In genomic region chr2:145692971-145693478, GRCh38 we compare ENCODE assay signal across 1 cellular context.
A peak's percentile ranks its signal among the peaks of the same experiment; 100 is the strongest.
TF ChIP-seq lines count a peak whose summit lies in the region.

No MANE protein-coding gene starts in this region.

TF ChIP-seq in K562, 482 proteins besides CTCF, POLR2A, EP300 and RAD21 (continued from another document and continues in another):
- TF ChIP-seq MITF (IDR thresholded peaks at IDR 0.05) (peak; percentile 69; the same call in 1 of the 2 replicates), HINFP (tag; conservative IDR thresholded peaks at IDR 0.05; ENCODE audit: low read depth) (no peak), LEF1 (IDR thresholded peaks at IDR 0.05) (peak; percentile 97), ESRRA (IDR thresholded peaks at IDR 0.05; ENCODE audit: borderline replicate concordance, low read depth) (peak; percentile 75; the same call in 1 of the 2 replicates), ZNF436 (CRISPR knock-in tag; IDR thresholded peaks at IDR 0.05) (no peak), ZNF431 (CRISPR knock-in tag; IDR thresholded peaks at IDR 0.05) (no peak), MLX (CRISPR knock-in tag; conservative IDR thresholded peaks at IDR 0.05) (no peak), SP1 (CRISPR knock-in tag; IDR thresholded peaks at IDR 0.05) (no peak), PREB (CRISPR knock-in tag; IDR thresholded peaks at IDR 0.05) (no peak), NFIC (IDR thresholded peaks at IDR 0.05) (peak; percentile 91), ZNF133 (CRISPR knock-in tag; IDR thresholded peaks at IDR 0.05) (no peak), ZHX1 (conservative IDR thresholded peaks at IDR 0.05; ENCODE audit: low read length) (no peak), CHD4 (IDR thresholded peaks at IDR 0.05; ENCODE audit: insufficient read depth, insufficient replicate concordance, low read depth, low read length, poor library complexity, severe bottlenecking) (no peak), ZNF398 (CRISPR knock-in tag; IDR thresholded peaks at IDR 0.05) (no peak), RAD51 (IDR thresholded peaks at IDR 0.05; ENCODE audit: borderline replicate concordance, low read depth) (peak; percentile 28; the same call in 1 of the 2 replicates), ZNF655 (CRISPR knock-in tag; IDR thresholded peaks at IDR 0.05) (no peak), NR1H2 (CRISPR knock-in tag; IDR thresholded peaks at IDR 0.05) (no peak), ZNF121 (CRISPR knock-in tag; conservative IDR thresholded peaks at IDR 0.05) (no peak), PPARD (CRISPR knock-in tag; IDR thresholded peaks at IDR 0.05) (no peak), CBFA2T2 (conservative IDR thresholded peaks at IDR 0.05) (peak; percentile 98), ZNF24 (IDR thresholded peaks at IDR 0.05) (peak; percentile 69), POLR2B (IDR thresholded peaks at IDR 0.05; ENCODE audit: low read depth, partially characterized antibody) (no peak), RREB1 (CRISPR knock-in tag; IDR thresholded peaks at IDR 0.05) (no peak), ZMIZ1 (IDR thresholded peaks at IDR 0.05; ENCODE audit: low read depth in 2 of 2, low read length in 2 of 2) (peak in 1 of 2 experiments; percentile 91; a peak in 2 of 4 replicates), POLR3G (IDR thresholded peaks at IDR 0.05; ENCODE audit: extremely low read depth, insufficient read length, insufficient replicate concordance) (no peak), SMARCC2 (IDR thresholded peaks at IDR 0.05; ENCODE audit: low read depth) (peak; percentile 97), OTX1 (CRISPR knock-in tag; IDR thresholded peaks at IDR 0.05) (no peak), E4F1 (CRISPR knock-in tag; IDR thresholded peaks at IDR 0.05; ENCODE audit: borderline replicate concordance) (no peak), PRMT5 (CRISPR knock-in tag; IDR thresholded peaks at IDR 0.05) (no peak), DPF2 (IDR thresholded peaks at IDR 0.05) (peak; percentile 99), HNRNPL (IDR thresholded peaks at IDR 0.05; ENCODE audit: low read depth, low read length) (no peak), PML (IDR thresholded peaks at IDR 0.05; ENCODE audit: low read length) (peak; percentile 97), FIP1L1 (IDR thresholded peaks at IDR 0.05; ENCODE audit: low read depth, low read length, poor library complexity, severe bottlenecking) (no peak), IFI16 (CRISPR knock-in tag; IDR thresholded peaks at IDR 0.05) (no peak), CBFA2T3 (IDR thresholded peaks at IDR 0.05) (peak; percentile 99), TFAM (CRISPR knock-in tag; conservative IDR thresholded peaks at IDR 0.05) (no peak), NCOA6 (IDR thresholded peaks at IDR 0.05) (peak; percentile 47; the same call in 1 of the 2 replicates)
